2 cellular contexts compared by ENCODE assay signal in the genomic region with DNA sequence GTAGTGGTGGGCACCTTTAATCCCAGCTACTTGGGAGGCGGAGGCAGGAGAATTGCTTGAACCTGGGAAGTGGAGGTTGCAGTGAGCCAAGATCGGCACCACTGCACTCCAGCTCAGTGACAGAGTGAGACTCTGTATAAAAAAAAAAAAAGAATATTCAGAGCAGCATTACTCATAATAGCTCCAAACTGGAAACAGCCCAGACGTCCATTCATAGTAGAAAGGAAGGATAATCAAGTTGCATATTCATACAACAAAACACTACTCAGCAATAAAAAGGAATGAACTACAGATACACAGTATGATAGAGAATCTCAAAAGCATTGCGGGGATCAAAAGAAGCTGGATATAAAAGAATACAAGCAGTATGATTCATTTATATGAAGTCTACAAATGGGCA.
TF ChIP-seq lines count a peak whose summit lies in the region.

No MANE protein-coding gene starts in this region.

TF ChIP-seq in HepG2, 621 proteins besides CTCF, POLR2A, EP300 and RAD21:
- TF ChIP-seq ZNF20 (CRISPR knock-in tag; IDR thresholded peaks at IDR 0.05), result no peak
- TF ChIP-seq MAFK (conservative IDR thresholded peaks at IDR 0.05 in 1 of 2, IDR thresholded peaks at IDR 0.05 in 1 of 2; ENCODE audit: low read length in 2 of 2), result peak in 1 of 2 experiments; percentile 36; a peak in 2 of 4 replicates
- 0 out of 2 replicates have a peak, but pooled peaks have one; percentile 15 for TF ChIP-seq MAFF (IDR thresholded peaks at IDR 0.05; ENCODE audit: low read depth, low read length)

TF ChIP-seq in GM23338, 12 proteins besides CTCF, POLR2A, EP300 and RAD21:
- TF ChIP-seq, protein P1, sequence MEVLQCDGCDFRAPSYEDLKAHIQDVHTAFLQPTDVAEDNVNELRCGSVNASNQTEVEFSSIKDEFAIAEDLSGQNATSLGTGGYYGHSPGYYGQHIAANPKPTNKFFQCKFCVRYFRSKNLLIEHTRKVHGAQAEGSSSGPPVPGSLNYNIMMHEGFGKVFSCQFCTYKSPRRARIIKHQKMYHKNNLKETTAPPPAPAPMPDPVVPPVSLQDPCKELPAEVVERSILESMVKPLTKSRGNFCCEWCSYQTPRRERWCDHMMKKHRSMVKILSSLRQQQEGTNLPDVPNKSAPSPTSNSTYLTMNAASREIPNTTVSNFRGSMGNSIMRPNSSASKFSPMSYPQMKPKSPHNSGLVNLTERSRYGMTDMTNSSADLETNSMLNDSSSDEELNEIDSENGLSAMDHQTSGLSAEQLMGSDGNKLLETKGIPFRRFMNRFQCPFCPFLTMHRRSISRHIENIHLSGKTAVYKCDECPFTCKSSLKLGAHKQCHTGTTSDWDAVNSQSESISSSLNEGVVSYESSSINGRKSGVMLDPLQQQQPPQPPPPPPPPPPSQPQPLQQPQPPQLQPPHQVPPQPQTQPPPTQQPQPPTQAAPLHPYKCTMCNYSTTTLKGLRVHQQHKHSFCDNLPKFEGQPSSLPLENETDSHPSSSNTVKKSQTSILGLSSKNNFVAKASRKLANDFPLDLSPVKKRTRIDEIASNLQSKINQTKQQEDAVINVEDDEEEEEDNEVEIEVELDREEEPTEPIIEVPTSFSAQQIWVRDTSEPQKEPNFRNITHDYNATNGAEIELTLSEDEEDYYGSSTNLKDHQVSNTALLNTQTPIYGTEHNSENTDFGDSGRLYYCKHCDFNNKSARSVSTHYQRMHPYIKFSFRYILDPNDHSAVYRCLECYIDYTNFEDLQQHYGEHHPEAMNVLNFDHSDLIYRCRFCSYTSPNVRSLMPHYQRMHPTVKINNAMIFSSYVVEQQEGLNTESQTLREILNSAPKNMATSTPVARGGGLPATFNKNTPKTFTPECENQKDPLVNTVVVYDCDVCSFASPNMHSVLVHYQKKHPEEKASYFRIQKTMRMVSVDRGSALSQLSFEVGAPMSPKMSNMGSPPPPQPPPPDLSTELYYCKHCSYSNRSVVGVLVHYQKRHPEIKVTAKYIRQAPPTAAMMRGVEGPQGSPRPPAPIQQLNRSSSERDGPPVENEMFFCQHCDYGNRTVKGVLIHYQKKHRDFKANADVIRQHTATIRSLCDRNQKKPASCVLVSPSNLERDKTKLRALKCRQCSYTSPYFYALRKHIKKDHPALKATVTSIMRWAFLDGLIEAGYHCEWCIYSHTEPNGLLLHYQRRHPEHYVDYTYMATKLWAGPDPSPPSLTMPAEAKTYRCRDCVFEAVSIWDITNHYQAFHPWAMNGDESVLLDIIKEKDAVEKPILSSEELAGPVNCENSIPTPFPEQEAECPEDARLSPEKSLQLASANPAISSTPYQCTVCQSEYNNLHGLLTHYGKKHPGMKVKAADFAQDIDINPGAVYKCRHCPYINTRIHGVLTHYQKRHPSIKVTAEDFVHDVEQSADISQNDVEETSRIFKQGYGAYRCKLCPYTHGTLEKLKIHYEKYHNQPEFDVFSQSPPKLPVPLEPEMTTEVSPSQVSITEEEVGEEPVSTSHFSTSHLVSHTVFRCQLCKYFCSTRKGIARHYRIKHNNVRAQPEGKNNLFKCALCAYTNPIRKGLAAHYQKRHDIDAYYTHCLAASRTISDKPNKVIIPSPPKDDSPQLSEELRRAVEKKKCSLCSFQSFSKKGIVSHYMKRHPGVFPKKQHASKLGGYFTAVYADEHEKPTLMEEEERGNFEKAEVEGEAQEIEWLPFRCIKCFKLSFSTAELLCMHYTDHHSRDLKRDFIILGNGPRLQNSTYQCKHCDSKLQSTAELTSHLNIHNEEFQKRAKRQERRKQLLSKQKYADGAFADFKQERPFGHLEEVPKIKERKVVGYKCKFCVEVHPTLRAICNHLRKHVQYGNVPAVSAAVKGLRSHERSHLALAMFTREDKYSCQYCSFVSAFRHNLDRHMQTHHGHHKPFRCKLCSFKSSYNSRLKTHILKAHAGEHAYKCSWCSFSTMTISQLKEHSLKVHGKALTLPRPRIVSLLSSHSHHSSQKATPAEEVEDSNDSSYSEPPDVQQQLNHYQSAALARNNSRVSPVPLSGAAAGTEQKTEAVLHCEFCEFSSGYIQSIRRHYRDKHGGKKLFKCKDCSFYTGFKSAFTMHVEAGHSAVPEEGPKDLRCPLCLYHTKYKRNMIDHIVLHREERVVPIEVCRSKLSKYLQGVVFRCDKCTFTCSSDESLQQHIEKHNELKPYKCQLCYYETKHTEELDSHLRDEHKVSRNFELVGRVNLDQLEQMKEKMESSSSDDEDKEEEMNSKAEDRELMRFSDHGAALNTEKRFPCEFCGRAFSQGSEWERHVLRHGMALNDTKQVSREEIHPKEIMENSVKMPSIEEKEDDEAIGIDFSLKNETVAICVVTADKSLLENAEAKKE (CRISPR knock-in tag; IDR thresholded peaks at IDR 0.05), result no peak
- TF ChIP-seq EZH2 (IDR thresholded peaks at IDR 0.05; ENCODE audit: low read depth, unreplicated experiment) (no peak), ZNF114 (CRISPR knock-in tag; IDR thresholded peaks at IDR 0.05) (no peak), STAT1 (IDR thresholded peaks at IDR 0.05; ENCODE audit: unreplicated experiment) (no peak), CREB1 (CRISPR knock-in tag; IDR thresholded peaks at IDR 0.05; ENCODE audit: low read depth) (no peak), POLR2AphosphoS5 (IDR thresholded peaks at IDR 0.05; ENCODE audit: low read depth) (no peak), ZNF331 (CRISPR knock-in tag; IDR thresholded peaks at IDR 0.05; ENCODE audit: low read depth) (no peak), JUNB (IDR thresholded peaks at IDR 0.05; ENCODE audit: unreplicated experiment) (no peak), EZH2phosphoT487 (IDR thresholded peaks at IDR 0.05; ENCODE audit: unreplicated experiment) (no peak), NANOG (IDR thresholded peaks at IDR 0.05; ENCODE audit: borderline replicate concordance) (no peak)
- TF ChIP-seq, protein P2, sequence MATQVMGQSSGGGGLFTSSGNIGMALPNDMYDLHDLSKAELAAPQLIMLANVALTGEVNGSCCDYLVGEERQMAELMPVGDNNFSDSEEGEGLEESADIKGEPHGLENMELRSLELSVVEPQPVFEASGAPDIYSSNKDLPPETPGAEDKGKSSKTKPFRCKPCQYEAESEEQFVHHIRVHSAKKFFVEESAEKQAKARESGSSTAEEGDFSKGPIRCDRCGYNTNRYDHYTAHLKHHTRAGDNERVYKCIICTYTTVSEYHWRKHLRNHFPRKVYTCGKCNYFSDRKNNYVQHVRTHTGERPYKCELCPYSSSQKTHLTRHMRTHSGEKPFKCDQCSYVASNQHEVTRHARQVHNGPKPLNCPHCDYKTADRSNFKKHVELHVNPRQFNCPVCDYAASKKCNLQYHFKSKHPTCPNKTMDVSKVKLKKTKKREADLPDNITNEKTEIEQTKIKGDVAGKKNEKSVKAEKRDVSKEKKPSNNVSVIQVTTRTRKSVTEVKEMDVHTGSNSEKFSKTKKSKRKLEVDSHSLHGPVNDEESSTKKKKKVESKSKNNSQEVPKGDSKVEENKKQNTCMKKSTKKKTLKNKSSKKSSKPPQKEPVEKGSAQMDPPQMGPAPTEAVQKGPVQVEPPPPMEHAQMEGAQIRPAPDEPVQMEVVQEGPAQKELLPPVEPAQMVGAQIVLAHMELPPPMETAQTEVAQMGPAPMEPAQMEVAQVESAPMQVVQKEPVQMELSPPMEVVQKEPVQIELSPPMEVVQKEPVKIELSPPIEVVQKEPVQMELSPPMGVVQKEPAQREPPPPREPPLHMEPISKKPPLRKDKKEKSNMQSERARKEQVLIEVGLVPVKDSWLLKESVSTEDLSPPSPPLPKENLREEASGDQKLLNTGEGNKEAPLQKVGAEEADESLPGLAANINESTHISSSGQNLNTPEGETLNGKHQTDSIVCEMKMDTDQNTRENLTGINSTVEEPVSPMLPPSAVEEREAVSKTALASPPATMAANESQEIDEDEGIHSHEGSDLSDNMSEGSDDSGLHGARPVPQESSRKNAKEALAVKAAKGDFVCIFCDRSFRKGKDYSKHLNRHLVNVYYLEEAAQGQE (IDR thresholded peaks at IDR 0.05; ENCODE audit: unreplicated experiment), result no peak
- TF ChIP-seq, protein P3, sequence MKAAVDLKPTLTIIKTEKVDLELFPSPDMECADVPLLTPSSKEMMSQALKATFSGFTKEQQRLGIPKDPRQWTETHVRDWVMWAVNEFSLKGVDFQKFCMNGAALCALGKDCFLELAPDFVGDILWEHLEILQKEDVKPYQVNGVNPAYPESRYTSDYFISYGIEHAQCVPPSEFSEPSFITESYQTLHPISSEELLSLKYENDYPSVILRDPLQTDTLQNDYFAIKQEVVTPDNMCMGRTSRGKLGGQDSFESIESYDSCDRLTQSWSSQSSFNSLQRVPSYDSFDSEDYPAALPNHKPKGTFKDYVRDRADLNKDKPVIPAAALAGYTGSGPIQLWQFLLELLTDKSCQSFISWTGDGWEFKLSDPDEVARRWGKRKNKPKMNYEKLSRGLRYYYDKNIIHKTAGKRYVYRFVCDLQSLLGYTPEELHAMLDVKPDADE (IDR thresholded peaks at IDR 0.05), result no peak
